8 cellular contexts compared by ENCODE assay signal in the genomic region with DNA sequence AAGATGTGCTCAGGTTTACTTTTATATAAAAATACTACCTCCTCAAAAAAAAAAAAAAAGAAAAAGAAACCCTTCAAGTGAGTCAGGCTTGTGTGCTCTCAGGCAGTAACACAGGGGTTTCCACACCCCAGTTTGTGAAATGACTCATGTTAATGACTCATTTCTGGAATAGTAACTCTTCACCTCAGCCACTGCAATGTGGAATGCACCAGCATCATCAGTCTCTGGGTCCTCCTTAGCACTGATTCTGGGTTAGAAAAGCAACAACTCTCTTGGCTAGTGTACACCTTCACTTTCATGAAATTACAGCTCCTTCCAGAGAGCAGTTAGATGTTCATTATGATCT.
A peak's percentile ranks its signal among the peaks of the same experiment; 100 is the strongest.
DNase-seq lines count a peak whose midpoint lies in the region; ATAC-seq and TF ChIP-seq lines count a peak whose summit lies in the region.

No MANE protein-coding gene starts in this region.

- ATAC-seq in HG02870 (IDR thresholded peaks at IDR 0.05; ENCODE audit: unreplicated experiment), result peak; percentile 83
- ATAC-seq in right cardiac atrium, result no peak

- H3K9me3 ChIP-seq in right cardiac atrium (ENCODE audit: control insufficient read depth, low read length), result peaks cover 10% of the 10 kb centered on the region
- H3K9me3 ChIP-seq in Peyer's patch, result no peaks in the 10 kb centered on the region

- TF ChIP-seq POLR2A in Peyer's patch (IDR thresholded peaks at IDR 0.05), result no peak

- intact Hi-C loops in right cardiac atrium (cut with DNase I), result no loop called here

- DNase-seq in activated T-cell treated with anti-CD3 and anti-CD28 coated beads for 24 hours (ENCODE audit: low read depth) (peak; percentile 20), activated T-cell treated with anti-CD3 and anti-CD28 coated beads for 4 hours (no peak), RKO (ENCODE audit: low spot score) (peak; percentile 92), iris pigment epithelial cell (ENCODE audit: low read depth) (peak; percentile 97), right cardiac atrium (no peak), Peyer's patch (no peak), NCI-H2029 (lab: John Stamatoyannopoulos, UW) (no peak)

- H3K27me3 ChIP-seq in right cardiac atrium (ENCODE audit: control insufficient read depth, insufficient read depth), result no peaks in the 10 kb centered on the region
- no peaks in the 10 kb centered on the region for H3K27me3 ChIP-seq in Peyer's patch

- TF ChIP-seq CTCF in Peyer's patch (IDR thresholded peaks at IDR 0.05), result no peak

- no peaks in the 10 kb centered on the region for H3K36me3 ChIP-seq in Peyer's patch

- H3K4me1 ChIP-seq in right cardiac atrium (ENCODE audit: control insufficient read depth, insufficient read depth, low read length) (no peaks in the 10 kb centered on the region), Peyer's patch (no peaks in the 10 kb centered on the region)

- no peak overlapping the region for H3K27ac ChIP-seq in right cardiac atrium (ENCODE audit: low read length)
- H3K27ac ChIP-seq in Peyer's patch, result no peak overlapping the region

- H3K4me3 ChIP-seq in right cardiac atrium (ENCODE audit: low read length) (no peak overlapping the region), Peyer's patch (no peak overlapping the region)

Comparison
In these comparisons a context has a peak if more than half of its experiments do, and no peak if none do; other contexts are left out.
1. DNase-seq: peak in activated T-cell treated with anti-CD3 and anti-CD28 coated beads for 24 hours (single experiment), RKO (single experiment) and iris pigment epithelial cell (single experiment); none in activated T-cell treated with anti-CD3 and anti-CD28 coated beads for 4 hours (single experiment), right cardiac atrium (0 of 3), Peyer's patch (0 of 3) and NCI-H2029 (single experiment).